In the genomic region with DNA sequence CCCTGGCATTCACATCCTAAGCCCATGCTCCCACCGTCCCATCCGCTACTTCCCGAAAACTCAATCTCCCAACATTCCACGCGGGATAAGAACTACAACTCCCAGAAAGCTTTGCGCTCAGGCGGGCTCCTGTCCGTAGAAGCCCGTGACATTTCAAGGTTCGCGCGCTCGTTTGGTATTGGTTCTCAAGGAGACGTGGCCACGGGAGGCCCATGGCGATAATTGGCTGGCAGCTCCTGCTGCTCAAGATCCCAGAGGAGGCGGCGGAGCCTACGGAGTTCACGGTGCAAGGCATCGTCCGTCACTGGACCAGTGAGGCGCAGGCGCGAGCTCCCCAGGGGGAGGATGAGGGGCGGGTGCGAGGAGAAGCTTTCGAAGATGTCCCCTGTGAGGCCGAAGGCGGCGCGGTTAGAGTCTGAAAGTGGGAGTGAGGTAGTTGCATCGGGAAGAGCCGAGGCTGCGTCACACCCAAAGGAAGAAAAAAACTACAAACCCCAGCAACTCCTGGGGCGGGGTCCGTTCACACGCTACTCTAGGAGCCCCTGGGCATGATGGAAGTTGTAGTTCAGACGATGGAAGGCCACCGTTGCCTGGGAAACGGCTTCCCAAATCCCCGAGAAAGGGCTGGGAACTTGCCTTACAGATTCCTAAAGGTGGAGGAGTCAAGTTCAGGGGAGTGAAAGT, we compare ENCODE assay signal across 8 cellular contexts. TPM values are rescaled to one million over a fixed set of nuclear protein-coding genes. Genes with fewer than 3 reads are reported as not detected.
A peak's percentile ranks its signal among the peaks of the same experiment; 100 is the strongest.
DNase-seq lines count a peak whose midpoint lies in the region; ATAC-seq and TF ChIP-seq lines count a peak whose summit lies in the region.

No MANE protein-coding gene starts in this region.

- H3K4me1 ChIP-seq in DND-41 (ENCODE audit: insufficient read depth, low read length) (peaks cover 34% of the 10 kb centered on the region), stomach (peaks cover 27 to 73% (median 41%) of the 10 kb centered on the region in 4 donors)

- peak overlapping the region; percentile 72 for H2AFZ ChIP-seq in DND-41 (ENCODE audit: low read depth, low read length)

- no peaks in the 10 kb centered on the region for H3K36me3 Mint-ChIP-seq in activated T-helper 17 cell treated with anti-CD3 and anti-CD28 coated beads, Interleukin-2, amount 50 U/mL, for 72 hours (ENCODE audit: low read depth)
- peaks cover 2% of the 10 kb centered on the region for H3K36me3 Mint-ChIP-seq in neural crest cell (ENCODE audit: low read depth)

- peak overlapping the region; percentile 97 for H3K27ac Mint-ChIP-seq in activated T-helper 17 cell treated with anti-CD3 and anti-CD28 coated beads, Interleukin-2, amount 50 U/mL, for 72 hours
- H3K27ac Mint-ChIP-seq in neural crest cell (ENCODE audit: unreplicated experiment): peak overlapping the region; percentile 100

- WGBS in stomach, 5 donors: 7 to 19% (median 8%) methylated on average over 31 to 42 of the region's 42 CpGs

- H3K36me3 ChIP-seq in DND-41 (ENCODE audit: insufficient read depth, low read length) (no peaks in the 10 kb centered on the region), stomach (peaks cover 0 to 4% (median 0%) of the 10 kb centered on the region in 4 donors)

- H3K4me3 ChIP-seq in DND-41 (ENCODE audit: low read depth in 1 of 2, low read length in 2 of 2) (peak overlapping the region; percentile 30 to 60), stomach (peak overlapping the region; percentile 48 to 60 (median 54))

- H3K27ac ChIP-seq in DND-41 (ENCODE audit: low read length) (peak overlapping the region; percentile 83), stomach (peak overlapping the region; percentile 84 to 93 (median 89))

- peak overlapping the region; percentile 77 for H3K4me2 ChIP-seq in DND-41 (ENCODE audit: insufficient read depth, low read length)

- DNase-seq in DND-41: peak; percentile 99
- DNase-seq in Kasumi-1 (lab: John Stamatoyannopoulos, UW): peak; percentile 98 to 99
- DNase-seq in RKO (ENCODE audit: low spot score): peak; percentile 98
- DNase-seq in fibroblast of the conjunctiva (ENCODE audit: low read depth): peak; percentile 99
- peak; percentile 94 for DNase-seq in neural crest cell (ENCODE audit: low read depth, low spot score)
- DNase-seq in stomach: peak; percentile 97

- peaks cover 3% of the 10 kb centered on the region; the same call in 1 of the 2 replicates for H3K79me2 ChIP-seq in DND-41 (ENCODE audit: insufficient read depth, low read length)

- H3K9me3 Mint-ChIP-seq in activated T-helper 17 cell treated with anti-CD3 and anti-CD28 coated beads, Interleukin-2, amount 50 U/mL, for 72 hours: peaks cover 7% of the 10 kb centered on the region
- H3K9me3 Mint-ChIP-seq in neural crest cell: peaks cover 3% of the 10 kb centered on the region

- intact Hi-C loops in stomach (cut with DNase I; ENCODE audit: low total_unique reads): no loop called here

- TF ChIP-seq CTCF in DND-41 (IDR thresholded peaks at IDR 0.05; ENCODE audit: borderline replicate concordance, extremely low read depth, low read length, poor library complexity, severe bottlenecking) (no peak), neural crest cell (conservative IDR thresholded peaks at IDR 0.05) (no peak), stomach (IDR thresholded peaks at IDR 0.05) (no peak)

- peak overlapping the region; percentile 93 for H3K4me3 Mint-ChIP-seq in activated T-helper 17 cell treated with anti-CD3 and anti-CD28 coated beads, Interleukin-2, amount 50 U/mL, for 72 hours
- H3K4me3 Mint-ChIP-seq in neural crest cell: peak overlapping the region; percentile 93

- TF ChIP-seq POLR2A in stomach (IDR thresholded peaks at IDR 0.05): no peak

- H3K9ac ChIP-seq in DND-41 (ENCODE audit: low read depth, low read length): peak overlapping the region; percentile 60

- TF ChIP-seq EP300 in stomach (IDR thresholded peaks at IDR 0.05): no peak

- H3K9me3 ChIP-seq in DND-41 (ENCODE audit: insufficient read depth, low read length, severe bottlenecking): no peaks in the 10 kb centered on the region
- H3K9me3 ChIP-seq in stomach: no peaks in the 10 kb centered on the region

- H3K27me3 ChIP-seq in DND-41 (ENCODE audit: insufficient read depth, low read length, poor library complexity) (no peaks in the 10 kb centered on the region), stomach (no peaks in the 10 kb centered on the region)

- no peaks in the 10 kb centered on the region for H4K20me1 ChIP-seq in DND-41 (ENCODE audit: insufficient read depth, low read length)

- no peaks in the 10 kb centered on the region for H3K27me3 Mint-ChIP-seq in activated T-helper 17 cell treated with anti-CD3 and anti-CD28 coated beads, Interleukin-2, amount 50 U/mL, for 72 hours
- H3K27me3 Mint-ChIP-seq in neural crest cell (ENCODE audit: low read depth): no peaks in the 10 kb centered on the region

- ATAC-seq in DND-41 (ENCODE audit: insufficient read depth, low read depth): peak; percentile 92
- ATAC-seq in GM21825 (IDR thresholded peaks at IDR 0.05; ENCODE audit: unreplicated experiment): peak; percentile 61
- peak; percentile 98 for ATAC-seq in activated T-helper 17 cell treated with anti-CD3 and anti-CD28 coated beads, Interleukin-2, amount 50 U/mL, for 72 hours (replicated peaks)

- H3K4me1 Mint-ChIP-seq in activated T-helper 17 cell treated with anti-CD3 and anti-CD28 coated beads, Interleukin-2, amount 50 U/mL, for 72 hours: peaks cover 17% of the 10 kb centered on the region
- H3K4me1 Mint-ChIP-seq in neural crest cell: peaks cover 46% of the 10 kb centered on the region

RNA-seq across cellular contexts. Expression of a gene that starts 1.2 kb away (rescaled TPM):
- 1 to 10 TPM; 1.1 to 1.7 TPM for total RNA-seq in activated T-helper 17 cell treated with anti-CD3 and anti-CD28 coated beads, Interleukin-2, amount 50 U/mL, for 72 hours
- total RNA-seq in neural crest cell (2.4 and 2.6 TPM in 2 replicates), stomach (1 to 10 TPM in 1 of 5 donors, under 1 TPM in 1, not detected in 3; 0.55 to 3.6 TPM)
- 1 to 10 TPM in 2 of 3 donors, under 1 TPM in 1; 0.46 to 1.5 (median 1.5) TPM for polyA plus RNA-seq in stomach

RNA-seq across cellular contexts. Expression of a gene that starts 19.7 kb away (rescaled TPM):
- under 1 TPM; 0.19 to 0.67 TPM for total RNA-seq in activated T-helper 17 cell treated with anti-CD3 and anti-CD28 coated beads, Interleukin-2, amount 50 U/mL, for 72 hours
- total RNA-seq in neural crest cell: 0.59 and 1.0 TPM in 2 replicates
- total RNA-seq in stomach: 10 to 100 TPM in 1 of 5 donors, 1 to 10 TPM in 4; 4.7 to 26.8 (median 8.8) TPM
- polyA plus RNA-seq in stomach: 10 to 100 TPM; 11.1 to 44.9 (median 29.3) TPM

RNA-seq across cellular contexts. Expression of a gene that starts 25.0 kb away (rescaled TPM):
- total RNA-seq in activated T-helper 17 cell treated with anti-CD3 and anti-CD28 coated beads, Interleukin-2, amount 50 U/mL, for 72 hours: not detected
- total RNA-seq in neural crest cell (not detected in 2 replicates), stomach (10 to 100 TPM; 23.2 to 42.0 (median 33.2) TPM)
- 10 to 100 TPM; 22.7 to 76.8 (median 25.8) TPM for polyA plus RNA-seq in stomach

RNA-seq across cellular contexts. Expression of a gene that starts 26.0 kb away (rescaled TPM):
- total RNA-seq in activated T-helper 17 cell treated with anti-CD3 and anti-CD28 coated beads, Interleukin-2, amount 50 U/mL, for 72 hours: not detected
- 0.23 TPM in 1 of 2 replicates, not detected in the other for total RNA-seq in neural crest cell
- 10 to 100 TPM in 2 of 5 donors, under 1 TPM in 1, not detected in 2; 0.73 to 14.3 (median 10.7) TPM for total RNA-seq in stomach
- polyA plus RNA-seq in stomach: 1 to 10 TPM in 1 of 3 donors, under 1 TPM in 1, not detected in 1; 0.62 to 4.0 TPM

RNA-seq across cellular contexts. Expression of a gene that starts 31.7 kb away (rescaled TPM):
- under 1 TPM; 0.30 to 0.40 TPM for total RNA-seq in activated T-helper 17 cell treated with anti-CD3 and anti-CD28 coated beads, Interleukin-2, amount 50 U/mL, for 72 hours
- total RNA-seq in neural crest cell (0.51 and 0.59 TPM in 2 replicates), stomach (10 to 100 TPM in 2 of 5 donors, 1 to 10 TPM in 2, not detected in 1; 7.0 to 54.5 (median 11.1) TPM)
- polyA plus RNA-seq in stomach: 1 to 10 TPM; 7.2 to 7.5 (median 7.2) TPM

Comparison
In these comparisons a context has a peak if more than half of its experiments do, and no peak if none do; other contexts are left out.
1. Peak in every context shown above with its lines: DNase-seq, ATAC-seq, H3K4me3 ChIP-seq and H3K27ac ChIP-seq.
2. RNA of a gene that starts 25.0 kb away (total RNA-seq): 23.2 to 42.0 TPM in stomach; not detected in activated T-helper 17 cell treated with anti-CD3 and anti-CD28 coated beads, Interleukin-2, amount 50 U/mL, for 72 hours and not detected in neural crest cell; every median in the first group is over 10 times any median in the second.